ENCODE assay signal across 12 cellular contexts in genomic region chr11:60944504-60945294, GRCh38. TPM values are rescaled to one million over a fixed set of nuclear protein-coding genes. Genes with fewer than 3 reads are reported as not detected.
DNase-seq lines count a peak whose midpoint lies in the region; ATAC-seq and TF ChIP-seq lines count a peak whose summit lies in the region.
"Had no signal": no experiment of that assay in that cellular context is flagged by ENCODE, and none has a peak within 500 bp of the region (broad histone marks: within the 10 kb centered on the region; RNA-seq: fewer than 3 reads in every experiment).

No MANE protein-coding gene starts in this region.

- POLR2A ChIA-PET in PC-3 (lab: Charles Lee; ENCODE audit: unreplicated experiment) = no interaction called here

- H3F3A ChIP-seq in PC-3 (ENCODE audit: low read length, unreplicated experiment) = no peaks in the 10 kb centered on the region

- H2AFZ ChIP-seq in PC-3 (ENCODE audit: low read length) = no peak overlapping the region

- CTCF ChIA-PET in PC-3 (lab: Charles Lee) = no interaction called here

- ATAC-seq in PC-3 (no peak), HG02759 (IDR thresholded peaks at IDR 0.05; ENCODE audit: unreplicated experiment) (no peak)
- ATAC-seq: Panc1 had no signal

- no peaks in the 10 kb centered on the region for H4K20me1 ChIP-seq in PC-3 (ENCODE audit: low read length)

- H3K27me3 ChIP-seq in PC-3 (ENCODE audit: low read length) (no peaks in the 10 kb centered on the region), kidney epithelial cell (ENCODE audit: control insufficient read depth, insufficient read depth, low read length) (no peaks in the 10 kb centered on the region)
- H3K27me3 ChIP-seq: MG63 had no signal

- H3K36me3 ChIP-seq in PC-3 (ENCODE audit: low read depth, low read length) (no peaks in the 10 kb centered on the region), kidney epithelial cell (ENCODE audit: control insufficient read depth, insufficient read depth, low read length) (no peaks in the 10 kb centered on the region)
- H3K36me3 ChIP-seq: MG63 had no signal

- H3K9ac ChIP-seq in PC-3 (ENCODE audit: low read length) = no peak overlapping the region

- TF ChIP-seq CTCF in AG10803 (conservative IDR thresholded peaks at IDR 0.05; ENCODE audit: low read length) (peak; percentile 16; the same call in 1 of the 2 replicates), GM12864 (IDR thresholded peaks at IDR 0.05; ENCODE audit: low read depth, low read length, missing control alignments) (peak; percentile 46), PC-3 (conservative IDR thresholded peaks at IDR 0.05; ENCODE audit: low read depth, low read length) (peak; percentile 39; the same call in 1 of the 2 replicates), kidney epithelial cell (IDR thresholded peaks at IDR 0.05; ENCODE audit: insufficient read depth, low read length, poor library complexity, severe bottlenecking) (peak; percentile 37)

- intact Hi-C loops in PC-3 (cut with micrococcal nuclease) = no loop called here

- no peaks in the 10 kb centered on the region for H3K9me2 ChIP-seq in PC-3 (replicated peaks; ENCODE audit: low read length)

- H3K9me3 ChIP-seq in PC-3 (ENCODE audit: low read length) = no peaks in the 10 kb centered on the region
- H3K9me3 ChIP-seq: MG63 had no signal

- no peak overlapping the region for H3K4me2 ChIP-seq in PC-3 (ENCODE audit: low read length)

- no peak for DNase-seq in AG10803 (ENCODE audit: low read depth)
- DNase-seq in GM12864 (ENCODE audit: low read depth) = no peak
- no peak for DNase-seq in PC-3
- no peak for DNase-seq in kidney epithelial cell (ENCODE audit: low read depth)
- DNase-seq in NCI-H2227 treated with DMSO at 0.1 percent for 48 hours (lab: John Stamatoyannopoulos, UW) = no peak
- DNase-seq in glomerular visceral epithelial cell (ENCODE audit: extremely low spot score) = no peak
- no peak for DNase-seq in SHP77 (lab: John Stamatoyannopoulos, UW)
- DNase-seq: activated CD4-positive, alpha-beta memory T cell treated with anti-CD3 and anti-CD28 coated beads, Interleukin-2, amount 10 ng/mL, durations not matched to agents 7 days and 5 days; amygdala; MG63 had no signal

- no peak overlapping the region for H3K4me3 ChIP-seq in AG10803 (ENCODE audit: low read length)
- no peak overlapping the region for H3K4me3 ChIP-seq in GM12864 (ENCODE audit: low read depth, low read length)
- H3K4me3 ChIP-seq in PC-3 (ENCODE audit: low read length) = no peak overlapping the region
- no peak overlapping the region for H3K4me3 ChIP-seq in kidney epithelial cell (ENCODE audit: low read depth, low read length)
- H3K4me3 ChIP-seq: MG63 had no signal

- H3K79me2 ChIP-seq in PC-3 (ENCODE audit: low read length) = no peaks in the 10 kb centered on the region

- BruUV-seq in PC-3 (replicated peaks; lab: Mats Ljungman, UMichigan) = no TSS peak

- peaks cover 6% of the 10 kb centered on the region; the same call in 1 of the 2 replicates for H3K4me1 ChIP-seq in PC-3 (ENCODE audit: insufficient read depth, low read length)

- H3K27ac ChIP-seq in PC-3 (ENCODE audit: low read length) = no peak overlapping the region

RNA-seq across cellular contexts. Expression of gene SLC15A3, which starts 7.3 kb away (rescaled TPM):
- not detected in 2 replicates for total RNA-seq in PC-3 (2014; rRNA removed)
- 2.3 and 2.4 TPM in 2 replicates for total RNA-seq in kidney epithelial cell

RNA-seq across cellular contexts. Expression of gene TMEM132A, which starts 20.4 kb away (rescaled TPM):
- 84.2 and 88.1 TPM in 2 replicates for total RNA-seq in PC-3 (2014; rRNA removed)
- 597 and 616 TPM in 2 replicates for total RNA-seq in kidney epithelial cell

RNA-seq across cellular contexts. Expression of gene CD6, which starts 26.8 kb away (rescaled TPM):
- total RNA-seq in PC-3 (2014; rRNA removed) (not detected in 2 replicates), kidney epithelial cell (0.29 and 1.2 TPM in 2 replicates)

RNA-seq across cellular contexts. Expression of gene TMEM109, which starts 30.7 kb away (rescaled TPM):
- total RNA-seq in PC-3 (2014; rRNA removed) = 165 and 202 TPM in 2 replicates
- total RNA-seq in kidney epithelial cell = 64.5 and 82.0 TPM in 2 replicates

RNA-seq across cellular contexts. Expression of gene PRPF19, which starts 38.3 kb away (rescaled TPM):
- total RNA-seq in PC-3 (2014; rRNA removed) = 165 and 177 TPM in 2 replicates
- 98.8 and 112 TPM in 2 replicates for total RNA-seq in kidney epithelial cell
